Comparison of ENCODE assay signal across 28 cellular contexts in the genomic region with DNA sequence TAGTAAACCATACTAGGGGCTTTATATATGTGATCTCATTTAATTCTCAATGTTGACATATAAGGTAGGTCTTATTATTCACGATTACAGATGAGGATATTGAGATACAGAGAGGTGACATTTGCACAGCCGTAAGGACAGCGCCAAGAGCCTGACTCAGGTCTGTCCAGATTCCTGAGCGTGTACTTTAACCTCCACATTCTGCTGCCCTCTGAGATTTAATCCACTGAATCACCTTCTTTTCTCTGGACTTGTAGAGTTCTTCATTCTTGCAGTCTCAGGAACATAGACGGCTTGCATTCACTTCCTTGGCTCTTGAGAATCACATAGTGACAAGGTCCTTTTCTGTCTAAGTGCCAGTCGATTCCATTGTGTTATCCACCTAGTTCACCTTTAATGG.
DNase-seq lines count a peak whose midpoint lies in the region; ATAC-seq and TF ChIP-seq lines count a peak whose summit lies in the region.
"Had no signal": no experiment of that assay in that cellular context is flagged by ENCODE, and none has a peak within 500 bp of the region (broad histone marks: within the 10 kb centered on the region; RNA-seq: fewer than 3 reads in every experiment).

No MANE protein-coding gene starts in this region.

- H3K4me1 ChIP-seq in breast epithelium = no peaks in the 10 kb centered on the region
- peaks cover 2% of the 10 kb centered on the region for H3K4me1 ChIP-seq in effector memory CD4-positive, alpha-beta T cell (ENCODE audit: control insufficient read depth, insufficient read depth, low read length, poor library complexity, severe bottlenecking)

- no TSS peak for BruUV-seq in MCF 10A (replicated peaks; lab: Mats Ljungman, UMichigan)

- H3K9me3 Mint-ChIP-seq in MCF 10A (ENCODE audit: unreplicated experiment) = no peaks in the 10 kb centered on the region
- H3K9me3 Mint-ChIP-seq: activated naive CD4-positive, alpha-beta T cell treated with anti-CD3 and anti-CD28 coated beads, Interleukin-2, amount 10 ng/mL, durations not matched to agents 7 days and 5 days; CD4-positive, alpha-beta T cell; dendritic cell treated with granulocyte-macrophage colony-stimulating factor and Interleukin-4, amounts not matched to agents 40 ng/mL and 50 ng/mL, for 4 days; mesothelial cell of epicardium; natural killer cell treated with Interleukin-12 subunit alpha and Interleukin-12 subunit beta and Interleukin-15 and Interleukin-18, amount 100 ng/mL, for 72 hours; T-helper 1 cell treated with Interleukin-12 subunit alpha and Interleukin-12 subunit beta and Interleukin-4 antibody, amounts not matched to agents 30 μg/mL and 1 μg/mL, for 36 hours had no signal

- H3K27ac Mint-ChIP-seq in MCF 10A (ENCODE audit: low read depth, unreplicated experiment) = peak overlapping the region; percentile 16
- H3K27ac Mint-ChIP-seq: activated CD8-positive, alpha-beta memory T cell treated with anti-CD3 and anti-CD28 coated beads, Interleukin-2, amount 10 ng/mL, durations not matched to agents 7 days and 5 days; activated naive CD4-positive, alpha-beta T cell treated with anti-CD3 and anti-CD28 coated beads, Interleukin-2, amount 10 ng/mL, durations not matched to agents 7 days and 5 days; CD4-positive, alpha-beta T cell; dendritic cell treated with granulocyte-macrophage colony-stimulating factor and Interleukin-4, amounts not matched to agents 40 ng/mL and 50 ng/mL, for 4 days; mesothelial cell of epicardium; natural killer cell treated with Interleukin-12 subunit alpha and Interleukin-12 subunit beta and Interleukin-15 and Interleukin-18, amount 100 ng/mL, for 72 hours; T-helper 1 cell treated with Interleukin-12 subunit alpha and Interleukin-12 subunit beta and Interleukin-4 antibody, amounts not matched to agents 30 μg/mL and 1 μg/mL, for 36 hours had no signal

- H3K4me3 Mint-ChIP-seq in MCF 10A (ENCODE audit: unreplicated experiment) = no peak overlapping the region
- H3K4me3 Mint-ChIP-seq: activated CD8-positive, alpha-beta memory T cell treated with anti-CD3 and anti-CD28 coated beads, Interleukin-2, amount 10 ng/mL, durations not matched to agents 7 days and 5 days; activated naive CD4-positive, alpha-beta T cell treated with anti-CD3 and anti-CD28 coated beads, Interleukin-2, amount 10 ng/mL, durations not matched to agents 7 days and 5 days; CD4-positive, alpha-beta T cell; dendritic cell treated with granulocyte-macrophage colony-stimulating factor and Interleukin-4, amounts not matched to agents 40 ng/mL and 50 ng/mL, for 4 days; mesothelial cell of epicardium; natural killer cell treated with Interleukin-12 subunit alpha and Interleukin-12 subunit beta and Interleukin-15 and Interleukin-18, amount 100 ng/mL, for 72 hours; T-helper 1 cell treated with Interleukin-12 subunit alpha and Interleukin-12 subunit beta and Interleukin-4 antibody, amounts not matched to agents 30 μg/mL and 1 μg/mL, for 36 hours had no signal

- H3K36me3 Mint-ChIP-seq in MCF 10A (ENCODE audit: insufficient read depth, unreplicated experiment) = no peaks in the 10 kb centered on the region
- H3K36me3 Mint-ChIP-seq: activated CD8-positive, alpha-beta memory T cell treated with anti-CD3 and anti-CD28 coated beads, Interleukin-2, amount 10 ng/mL, durations not matched to agents 7 days and 5 days; activated naive CD4-positive, alpha-beta T cell treated with anti-CD3 and anti-CD28 coated beads, Interleukin-2, amount 10 ng/mL, durations not matched to agents 7 days and 5 days; mesothelial cell of epicardium; natural killer cell treated with Interleukin-12 subunit alpha and Interleukin-12 subunit beta and Interleukin-15 and Interleukin-18, amount 100 ng/mL, for 72 hours had no signal

- TF ChIP-seq CTCF in MCF 10A (IDR thresholded peaks at IDR 0.05; ENCODE audit: unreplicated experiment) (no peak), breast epithelium (IDR thresholded peaks at IDR 0.05) (no peak)

- CTCF ChIA-PET in MCF 10A (lab: Yijun Ruan, JAX) = interaction anchor here (0.7 to 3.2 kb wide), 6 partner anchors 10 to 323 kb away, joined by 3 to 123 read pairs (median 8); no protein-coding TSS in a partner anchor

- H3K36me3 ChIP-seq in breast epithelium = no peaks in the 10 kb centered on the region
- H3K36me3 ChIP-seq in effector memory CD4-positive, alpha-beta T cell (ENCODE audit: control insufficient read depth, insufficient read depth, low read length) = no peaks in the 10 kb centered on the region
- H3K36me3 ChIP-seq: ovary, right atrium auricular region, SJSA1 had no signal

- intact Hi-C loops in MCF 10A (cut with micrococcal nuclease) = loop anchor here (2.0 to 5.0 kb wide), 2 partner anchors 86 to 533 kb away; no protein-coding TSS in a partner anchor
- intact Hi-C loops in breast epithelium (cut with DNase I; ENCODE audit: low total_unique reads) = no loop called here

- H3K27me3 Mint-ChIP-seq in MCF 10A (ENCODE audit: insufficient read depth, unreplicated experiment) = no peaks in the 10 kb centered on the region
- H3K27me3 Mint-ChIP-seq: CD4-positive, alpha-beta T cell; dendritic cell treated with granulocyte-macrophage colony-stimulating factor and Interleukin-4, amounts not matched to agents 40 ng/mL and 50 ng/mL, for 4 days had no signal

- no peak for ATAC-seq in GM18519 (IDR thresholded peaks at IDR 0.05; ENCODE audit: low FRiP score, unreplicated experiment)
- ATAC-seq in stimulated activated naive CD8-positive, alpha-beta T cell treated with anti-CD3 and anti-CD28 coated beads, Interleukin-15, Interleukin-2, amounts not matched to agents 100 U/mL and 50 U/mL, for 24 hours = no peak
- ATAC-seq: activated CD8-positive, alpha-beta memory T cell treated with anti-CD3 and anti-CD28 coated beads, Interleukin-2, amount 10 ng/mL, durations not matched to agents 7 days and 5 days; left cardiac atrium; natural killer cell treated with Interleukin-12 subunit alpha and Interleukin-12 subunit beta and Interleukin-15 and Interleukin-18, amount 100 ng/mL, for 72 hours had no signal

- no peaks in the 10 kb centered on the region for H3K9me3 ChIP-seq in breast epithelium
- no peaks in the 10 kb centered on the region for H3K9me3 ChIP-seq in effector memory CD4-positive, alpha-beta T cell (ENCODE audit: control insufficient read depth, low read length)
- H3K9me3 ChIP-seq: ovary, right atrium auricular region, SJSA1 had no signal

- no peak for DNase-seq in MCF 10A (ENCODE audit: unreplicated experiment)
- no peak for DNase-seq in breast epithelium (ENCODE audit: low spot score in 2 of 2)
- no peak for DNase-seq in epithelial cell of prostate (ENCODE audit: low read depth, low spot score)
- DNase-seq in mucosa of gallbladder (ENCODE audit: low spot score) = peak; percentile 65
- no peak for DNase-seq in effector memory CD4-positive, alpha-beta T cell
- no peak for DNase-seq in stimulated activated naive CD8-positive, alpha-beta T cell treated with anti-CD3 and anti-CD28 coated beads, Interleukin-15, Interleukin-2, amounts not matched to agents 100 U/mL and 50 U/mL, for 24 hours
- no peak for DNase-seq in activated T-cell treated with anti-CD3 and anti-CD28 coated beads, Interleukin-2, amount 50 U/mL, for 1 hour
- DNase-seq: activated CD8-positive, alpha-beta memory T cell treated with anti-CD3 and anti-CD28 coated beads, Interleukin-2, amount 10 ng/mL, durations not matched to agents 7 days and 5 days; activated naive CD4-positive, alpha-beta T cell treated with anti-CD3 and anti-CD28 coated beads, Interleukin-2, amount 10 ng/mL, durations not matched to agents 7 days and 5 days; anterior cingulate cortex; CD4-positive, alpha-beta T cell; DMS53; GF-D8; Kasumi-1; left cardiac atrium; NCI-H1048; NCI-H187; NCI-H526; ovary; stimulated activated naive CD4-positive, alpha-beta T cell treated with Interleukin-2 at 50 U/mL for 16 hours had no signal

- peaks cover 28% of the 10 kb centered on the region for H3K4me1 Mint-ChIP-seq in MCF 10A (ENCODE audit: insufficient read depth, unreplicated experiment)

- no peaks in the 10 kb centered on the region for H3K27me3 ChIP-seq in breast epithelium
- H3K27me3 ChIP-seq in effector memory CD4-positive, alpha-beta T cell (replicated peaks; ENCODE audit: control insufficient read depth, insufficient read depth, low read length, poor library complexity, severe bottlenecking) = no peaks in the 10 kb centered on the region
- H3K27me3 ChIP-seq: ovary, right atrium auricular region, SJSA1 had no signal

- H3K4me3 ChIP-seq in breast epithelium = no peak overlapping the region
- no peak overlapping the region for H3K4me3 ChIP-seq in effector memory CD4-positive, alpha-beta T cell (ENCODE audit: insufficient read depth, low read depth, low read length, poor library complexity, severe bottlenecking)
- H3K4me3 ChIP-seq: ovary, right atrium auricular region, SJSA1 had no signal

- no peak for TF ChIP-seq POLR2A in breast epithelium (IDR thresholded peaks at IDR 0.05)

- H3K27ac ChIP-seq in breast epithelium (no peak overlapping the region), epithelial cell of prostate (peak overlapping the region; percentile 80)
- no peak overlapping the region for H3K27ac ChIP-seq in effector memory CD4-positive, alpha-beta T cell (ENCODE audit: insufficient read depth, low read length, poor library complexity, severe bottlenecking)
- H3K27ac ChIP-seq: 22Rv1, ovary, right atrium auricular region, SJSA1 had no signal

- POLR2A ChIA-PET in MCF 10A (lab: Yijun Ruan, JAX) = interaction anchor here (0.7 to 7.6 kb wide), 9 partner anchors 53 to 324 kb away, joined by 3 to 74 read pairs (median 3); a partner anchor contains a TSS
